In genomic region chr4:174307694-174308093, GRCh38 we compare ENCODE assay signal across 24 cellular contexts.
"Had no signal": no experiment of that assay in that cellular context is flagged by ENCODE, and none has a peak within 500 bp of the region (broad histone marks: within the 10 kb centered on the region; RNA-seq: fewer than 3 reads in every experiment).

No MANE protein-coding gene starts in this region.

- H3K27ac ChIP-seq: colonic mucosa, dorsolateral prefrontal cortex, esophagus muscularis mucosa, sigmoid colon, stomach, suprapubic skin, uterus had no signal

- H3K4me1 Mint-ChIP-seq: activated CD4-positive, alpha-beta T cell treated with anti-CD3 and anti-CD28 coated beads for 36 hours; stimulated activated memory B cell treated with anti-CD40 and anti-IgM and Interleukin-4, amounts not matched to agents 10 μg/mL and 1 μg/mL and 100 μg/mL, for 72 hours; WTC11 had no signal

- H3K4me3 Mint-ChIP-seq: activated CD4-positive, alpha-beta T cell treated with anti-CD3 and anti-CD28 coated beads for 36 hours; activated naive CD8-positive, alpha-beta T cell treated with anti-CD3 and anti-CD28 coated beads, Interleukin-2, amount 10 ng/mL, durations not matched to agents 7 days and 5 days; effector memory CD8-positive, alpha-beta T cell; natural killer cell treated with Interleukin-12 subunit alpha and Interleukin-12 subunit beta and Interleukin-15 and Interleukin-18, amount 100 ng/mL, for 72 hours; stimulated activated memory B cell treated with anti-CD40 and anti-IgM and Interleukin-4, amounts not matched to agents 10 μg/mL and 1 μg/mL and 100 μg/mL, for 72 hours; WTC11 had no signal

- H3K9me3 Mint-ChIP-seq: activated naive CD8-positive, alpha-beta T cell treated with anti-CD3 and anti-CD28 coated beads, Interleukin-2, amount 10 ng/mL, durations not matched to agents 7 days and 5 days; effector memory CD8-positive, alpha-beta T cell; natural killer cell treated with Interleukin-12 subunit alpha and Interleukin-12 subunit beta and Interleukin-15 and Interleukin-18, amount 100 ng/mL, for 72 hours; stimulated activated memory B cell treated with anti-CD40 and anti-IgM and Interleukin-4, amounts not matched to agents 10 μg/mL and 1 μg/mL and 100 μg/mL, for 72 hours; WTC11 had no signal

- H3K4me2 ChIP-seq: smooth muscle cell had no signal

- H3K27me3 ChIP-seq: colonic mucosa, dorsolateral prefrontal cortex, esophagus muscularis mucosa, sigmoid colon, stomach, suprapubic skin, uterus had no signal

- H3K36me3 ChIP-seq: uterus had no signal

- H3K27me3 Mint-ChIP-seq: activated CD4-positive, alpha-beta T cell treated with anti-CD3 and anti-CD28 coated beads for 36 hours; activated naive CD8-positive, alpha-beta T cell treated with anti-CD3 and anti-CD28 coated beads, Interleukin-2, amount 10 ng/mL, durations not matched to agents 7 days and 5 days; effector memory CD8-positive, alpha-beta T cell; natural killer cell treated with Interleukin-12 subunit alpha and Interleukin-12 subunit beta and Interleukin-15 and Interleukin-18, amount 100 ng/mL, for 72 hours; progenitor cell of endocrine pancreas; stimulated activated memory B cell treated with anti-CD40 and anti-IgM and Interleukin-4, amounts not matched to agents 10 μg/mL and 1 μg/mL and 100 μg/mL, for 72 hours had no signal

- H3K27ac Mint-ChIP-seq: activated CD4-positive, alpha-beta T cell treated with anti-CD3 and anti-CD28 coated beads for 36 hours; activated naive CD8-positive, alpha-beta T cell treated with anti-CD3 and anti-CD28 coated beads, Interleukin-2, amount 10 ng/mL, durations not matched to agents 7 days and 5 days; effector memory CD8-positive, alpha-beta T cell; natural killer cell treated with Interleukin-12 subunit alpha and Interleukin-12 subunit beta and Interleukin-15 and Interleukin-18, amount 100 ng/mL, for 72 hours; progenitor cell of endocrine pancreas; stimulated activated memory B cell treated with anti-CD40 and anti-IgM and Interleukin-4, amounts not matched to agents 10 μg/mL and 1 μg/mL and 100 μg/mL, for 72 hours; WTC11 had no signal

- H3K4me1 ChIP-seq: colonic mucosa, esophagus muscularis mucosa, sigmoid colon, stomach, suprapubic skin, uterus had no signal

- ATAC-seq: activated CD4-positive, alpha-beta T cell treated with anti-CD3 and anti-CD28 coated beads for 36 hours; effector memory CD8-positive, alpha-beta T cell; left cardiac atrium; natural killer cell treated with Interleukin-12 subunit alpha and Interleukin-12 subunit beta and Interleukin-15 and Interleukin-18, amount 100 ng/mL, for 72 hours; stimulated activated memory B cell treated with anti-CD40 and anti-IgM and Interleukin-4, amounts not matched to agents 10 μg/mL and 1 μg/mL and 100 μg/mL, for 72 hours; WTC11 had no signal

- DNase-seq: activated CD4-positive, alpha-beta T cell treated with anti-CD3 and anti-CD28 coated beads for 36 hours; activated CD4-positive, alpha-beta T cell treated with anti-CD3 and anti-CD28 coated beads, Interleukin-2, amount 50 U/mL, for 4 hours; activated naive CD4-positive, alpha-beta T cell treated with Interleukin-2 at 50 U/mL for 16 hours; activated naive CD8-positive, alpha-beta T cell treated with anti-CD3 and anti-CD28 coated beads, Interleukin-2, amount 10 ng/mL, durations not matched to agents 7 days and 5 days; activated T-cell treated with anti-CD3 and anti-CD28 coated beads, Interleukin-2, amount 50 U/mL, for 48 hours; amniotic stem cell; colonic mucosa; dorsolateral prefrontal cortex; effector memory CD8-positive, alpha-beta T cell; hippocampal formation; left cardiac atrium; retina; sigmoid colon; stimulated activated CD4-positive, alpha-beta T cell treated with anti-CD3 and anti-CD28 coated beads, Interleukin-15, amount 100 ng/mL, for 24 hours; stomach; trophoblast cell; uterus had no signal

- H3K9me3 ChIP-seq: colonic mucosa, esophagus muscularis mucosa, sigmoid colon, stomach, suprapubic skin, uterus had no signal

- H3K4me3 ChIP-seq: colonic mucosa, dorsolateral prefrontal cortex, esophagus muscularis mucosa, sigmoid colon, smooth muscle cell, stomach, suprapubic skin, uterus had no signal
